ENCODE assay signal across 8 cellular contexts in the genomic region with DNA sequence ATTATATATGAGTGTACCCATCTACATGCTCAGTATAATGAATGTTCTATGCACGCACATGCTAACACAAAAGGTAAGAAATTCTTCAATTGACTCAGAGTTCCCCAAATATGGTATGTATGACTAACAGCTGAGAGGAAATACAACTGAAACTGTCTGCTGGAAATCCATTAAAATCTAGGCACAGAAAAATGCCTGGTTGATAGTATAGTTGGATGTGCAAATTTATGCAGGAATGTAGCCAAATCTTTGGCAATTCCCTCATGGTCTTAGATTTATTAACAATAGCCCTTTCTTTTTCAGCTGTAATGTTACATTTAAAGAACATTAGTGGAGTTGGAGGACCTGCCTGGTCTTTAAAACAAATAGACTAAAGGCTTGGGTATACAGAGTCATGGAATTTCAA. TPM values are rescaled to one million over a fixed set of nuclear protein-coding genes. Genes with fewer than 3 reads are reported as not detected.
DNase-seq lines count a peak whose midpoint lies in the region; ATAC-seq and TF ChIP-seq lines count a peak whose summit lies in the region.

No MANE protein-coding gene starts in this region.

- TF ChIP-seq CTCF in osteoblast (IDR thresholded peaks at IDR 0.05; ENCODE audit: extremely low read depth, low read depth, low read length) (no peak), right atrium auricular region (IDR thresholded peaks at IDR 0.05) (no peak)

- H2AFZ ChIP-seq in osteoblast (ENCODE audit: low read length): no peak overlapping the region

- peaks cover 50% of the 10 kb centered on the region for H3K4me1 Mint-ChIP-seq in T-helper 2 cell treated with Interferon-gamma antibody and Interleukin-4, amounts not matched to agents 5 μg/mL and 100 μg/mL, for 36 hours (ENCODE audit: low read depth)

- H3K9me3 ChIP-seq in osteoblast (ENCODE audit: low read depth, low read length) (no peaks in the 10 kb centered on the region), right atrium auricular region (no peaks in the 10 kb centered on the region)

- H3K4me1 ChIP-seq in osteoblast (ENCODE audit: insufficient read depth, low read length) (peaks cover 42% of the 10 kb centered on the region), right atrium auricular region (peaks cover 0 to 44% of the 10 kb centered on the region in 2 donors)

- intact Hi-C loops in posterior cingulate gyrus (cut with DNase I): no loop called here

- ATAC-seq in GM18907 (IDR thresholded peaks at IDR 0.05; ENCODE audit: unreplicated experiment) (peak; percentile 84), HG03066 (IDR thresholded peaks at IDR 0.05; ENCODE audit: low read depth, unreplicated experiment) (peak; percentile 77)

- DNase-seq in Ammon's horn (ENCODE audit: low spot score) (peak; percentile 20), osteoblast (ENCODE audit: insufficient read length, low spot score, missing footprints) (no peak), right atrium auricular region (ENCODE audit: low spot score) (no peak), posterior cingulate gyrus (no peak)
- DNase-seq in T-helper 2 cell treated with Interferon-gamma antibody and Interleukin-4, amounts not matched to agents 5 μg/mL and 100 μg/mL, for 36 hours (ENCODE audit: low spot score): no peak
- no peak for DNase-seq in activated effector memory CD4-positive, alpha-beta T cell treated with Interleukin-2 at 50 U/mL for 16 hours

- no peaks in the 10 kb centered on the region for H3K9me3 Mint-ChIP-seq in T-helper 2 cell treated with Interferon-gamma antibody and Interleukin-4, amounts not matched to agents 5 μg/mL and 100 μg/mL, for 36 hours

- H3K4me3 Mint-ChIP-seq in T-helper 2 cell treated with Interferon-gamma antibody and Interleukin-4, amounts not matched to agents 5 μg/mL and 100 μg/mL, for 36 hours: peak overlapping the region; percentile 55

- H3K79me2 ChIP-seq in osteoblast (ENCODE audit: insufficient read depth, low read length): peaks cover 95% of the 10 kb centered on the region

- no peaks in the 10 kb centered on the region for H3K27me3 ChIP-seq in osteoblast (ENCODE audit: insufficient read depth, low read length)
- H3K27me3 ChIP-seq in right atrium auricular region: no peaks in the 10 kb centered on the region

- peak overlapping the region; percentile 27 for H3K27ac ChIP-seq in osteoblast (ENCODE audit: low read depth, low read length)
- peak overlapping the region in 1 of 2 donors; percentile 1 for H3K27ac ChIP-seq in right atrium auricular region

- H3K4me3 ChIP-seq in osteoblast (ENCODE audit: insufficient read depth, low read length) (peak overlapping the region; percentile 14), right atrium auricular region (no peak overlapping the region)

- H3K27ac Mint-ChIP-seq in T-helper 2 cell treated with Interferon-gamma antibody and Interleukin-4, amounts not matched to agents 5 μg/mL and 100 μg/mL, for 36 hours: peak overlapping the region; percentile 43

- H3K36me3 ChIP-seq in osteoblast (ENCODE audit: insufficient read depth, low read length) (peaks cover 28% of the 10 kb centered on the region), right atrium auricular region (no peaks in the 10 kb centered on the region)

- peak overlapping the region; percentile 94 for H3K4me2 ChIP-seq in osteoblast (ENCODE audit: insufficient read depth, low read length)

- no peaks in the 10 kb centered on the region for H4K20me1 ChIP-seq in osteoblast (ENCODE audit: insufficient read depth, low read length)

- H3K27me3 Mint-ChIP-seq in T-helper 2 cell treated with Interferon-gamma antibody and Interleukin-4, amounts not matched to agents 5 μg/mL and 100 μg/mL, for 36 hours (ENCODE audit: low read depth): no peaks in the 10 kb centered on the region

- peaks cover 43% of the 10 kb centered on the region for H3K36me3 Mint-ChIP-seq in T-helper 2 cell treated with Interferon-gamma antibody and Interleukin-4, amounts not matched to agents 5 μg/mL and 100 μg/mL, for 36 hours (ENCODE audit: low read depth)

RNA-seq across cellular contexts. Expression of a gene that starts 5.5 kb away (rescaled TPM):
- total RNA-seq in osteoblast (194 and 207 TPM in 2 replicates), right atrium auricular region (100 to 1,000 TPM; 132 to 187 TPM)
